Comparison of ENCODE assay signal across 8 cellular contexts in the genomic region with DNA sequence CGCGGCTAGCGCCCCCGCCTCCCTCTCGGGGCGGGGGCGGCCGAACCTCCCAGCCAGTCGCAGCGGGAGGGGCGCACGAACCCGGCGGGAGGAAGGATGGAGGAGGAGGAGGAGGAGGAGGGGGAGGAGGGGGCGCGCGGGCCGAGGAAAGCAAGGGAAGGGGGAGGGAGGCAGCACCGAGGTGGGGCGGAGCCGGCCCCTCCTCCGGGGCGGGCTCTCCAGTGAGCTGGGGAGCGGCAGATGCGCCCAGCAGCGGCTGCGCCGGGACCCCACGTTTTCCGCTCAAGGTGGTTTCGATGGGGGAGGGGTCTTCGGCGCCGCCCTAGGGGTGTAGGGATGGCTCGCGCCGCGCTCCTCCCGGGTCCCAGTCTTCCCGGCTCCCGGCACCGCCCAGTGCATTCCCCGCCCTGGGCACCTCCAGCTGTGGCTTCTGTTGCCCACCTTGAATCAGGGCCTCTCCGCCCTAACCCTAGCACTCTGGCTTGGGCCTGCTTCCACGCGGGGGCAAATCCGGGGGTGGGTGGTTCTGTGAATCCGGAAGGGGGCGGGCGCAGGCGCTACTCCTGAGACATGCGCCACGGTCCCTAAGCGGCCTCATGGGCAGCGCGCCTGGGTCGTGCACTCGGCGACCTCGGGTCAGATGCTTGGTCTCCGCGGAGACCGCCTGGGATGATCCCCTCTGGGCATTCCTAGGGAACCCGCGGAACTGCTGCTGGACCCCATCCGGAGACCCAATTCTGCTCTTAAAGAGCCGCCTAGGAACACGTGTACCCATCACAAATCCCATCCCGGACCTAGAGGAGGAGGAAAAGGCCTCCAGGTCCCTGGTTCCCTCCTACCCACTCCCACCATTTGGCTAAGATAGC. TPM values are rescaled to one million over a fixed set of nuclear protein-coding genes. Genes with fewer than 3 reads are reported as not detected.
DNase-seq lines count a peak whose midpoint lies in the region; ATAC-seq lines count a peak whose summit lies in the region.

A gene with protein sequence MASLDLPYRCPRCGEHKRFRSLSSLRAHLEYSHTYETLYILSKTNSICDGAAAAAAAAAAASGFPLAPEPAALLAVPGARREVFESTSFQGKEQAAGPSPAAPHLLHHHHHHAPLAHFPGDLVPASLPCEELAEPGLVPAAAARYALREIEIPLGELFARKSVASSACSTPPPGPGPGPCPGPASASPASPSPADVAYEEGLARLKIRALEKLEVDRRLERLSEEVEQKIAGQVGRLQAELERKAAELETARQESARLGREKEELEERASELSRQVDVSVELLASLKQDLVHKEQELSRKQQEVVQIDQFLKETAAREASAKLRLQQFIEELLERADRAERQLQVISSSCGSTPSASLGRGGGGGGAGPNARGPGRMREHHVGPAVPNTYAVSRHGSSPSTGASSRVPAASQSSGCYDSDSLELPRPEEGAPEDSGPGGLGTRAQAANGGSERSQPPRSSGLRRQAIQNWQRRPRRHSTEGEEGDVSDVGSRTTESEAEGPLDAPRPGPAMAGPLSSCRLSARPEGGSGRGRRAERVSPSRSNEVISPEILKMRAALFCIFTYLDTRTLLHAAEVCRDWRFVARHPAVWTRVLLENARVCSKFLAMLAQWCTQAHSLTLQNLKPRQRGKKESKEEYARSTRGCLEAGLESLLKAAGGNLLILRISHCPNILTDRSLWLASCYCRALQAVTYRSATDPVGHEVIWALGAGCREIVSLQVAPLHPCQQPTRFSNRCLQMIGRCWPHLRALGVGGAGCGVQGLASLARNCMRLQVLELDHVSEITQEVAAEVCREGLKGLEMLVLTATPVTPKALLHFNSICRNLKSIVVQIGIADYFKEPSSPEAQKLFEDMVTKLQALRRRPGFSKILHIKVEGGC (minus strand): TSS at position 183 of the 866 bp plus-strand sequence. CDS start 14,848 bp downstream, outside the sequence.

- no peaks in the 10 kb centered on the region for H3K9me3 Mint-ChIP-seq in memory B cell

- peak; percentile 81 for ATAC-seq in HG02610 (IDR thresholded peaks at IDR 0.05; ENCODE audit: unreplicated experiment)
- peak; percentile 54 for ATAC-seq in memory B cell (ENCODE audit: low read depth)

- DNase-seq in NCI-H1436 (lab: John Stamatoyannopoulos, UW): peak; percentile 53
- DNase-seq in NCI-H1436 treated with DMSO at 0.1 percent for 48 hours (lab: John Stamatoyannopoulos, UW): no peak
- peak; percentile 87 for DNase-seq in NCI-H146 (lab: John Stamatoyannopoulos, UW)
- DNase-seq in activated CD4-positive, CD25-positive, alpha-beta regulatory T cell (lab: John Stamatoyannopoulos, UW): peak; percentile 35 to 56 (median 43)
- DNase-seq in cerebellum (ENCODE audit: low spot score): peak; percentile 75
- peak; percentile 45 to 62 for DNase-seq in memory B cell (ENCODE audit: low spot score in 2 of 2)
- DNase-seq in stimulated activated CD8-positive, alpha-beta memory T cell treated with anti-CD3 and anti-CD28 coated beads, Interleukin-15, amount 100 ng/mL, for 48 hours (ENCODE audit: low read depth in 2 of 2): peak; percentile 72 to 75

- peak within 1 kb of the TSS; percentile 66 for H3K27ac Mint-ChIP-seq in memory B cell

- H3K4me1 Mint-ChIP-seq in memory B cell: peaks cover 27% of the 10 kb centered on the region

- H3K27me3 Mint-ChIP-seq in memory B cell: no peaks in the 10 kb centered on the region

- no peaks in the 10 kb centered on the region for H3K36me3 Mint-ChIP-seq in memory B cell

- H3K4me3 Mint-ChIP-seq in memory B cell: peak within 1 kb of the TSS; percentile 79

RNA-seq across cellular contexts. Expression of the gene that starts here (rescaled TPM):
- 17.1 TPM for total RNA-seq in cerebellum
